19 cellular contexts compared by ENCODE assay signal in genomic region chr1:236259043-236259442, GRCh38. TPM values are rescaled to one million over a fixed set of nuclear protein-coding genes. Genes with fewer than 3 reads are reported as not detected.
DNase-seq lines count a peak whose midpoint lies in the region; ATAC-seq, FAIRE-seq and TF ChIP-seq lines count a peak whose summit lies in the region.
"Had no signal": no experiment of that assay in that cellular context is flagged by ENCODE, and none has a peak within 500 bp of the region (broad histone marks: within the 10 kb centered on the region; RNA-seq: fewer than 3 reads in every experiment).

No MANE protein-coding gene starts in this region.

- H3K4me3 Mint-ChIP-seq in CD4-positive, alpha-beta T cell, result no peak overlapping the region
- H3K4me3 Mint-ChIP-seq in naive thymus-derived CD8-positive, alpha-beta T cell, result peak overlapping the region in 7 of 10 donors; percentile 3 to 57 (median 40)
- H3K4me3 Mint-ChIP-seq: B cell; CD8-positive, alpha-beta T cell had no signal

- H3K27ac Mint-ChIP-seq in CD4-positive, alpha-beta T cell, result no peak overlapping the region
- H3K27ac Mint-ChIP-seq in naive thymus-derived CD8-positive, alpha-beta T cell, result peak overlapping the region in 8 of 10 donors; percentile 2 to 21 (median 8)
- H3K27ac Mint-ChIP-seq: B cell; CD8-positive, alpha-beta T cell had no signal

- intact Hi-C loops in CD4-positive, alpha-beta T cell (cut with DNase I, micrococcal nuclease), result no loop called here

- no peaks in the 10 kb centered on the region for H3K27me3 ChIP-seq in CD4-positive, alpha-beta T cell (ENCODE audit: control insufficient read depth, insufficient read depth, low read length)
- H3K27me3 ChIP-seq: BLaER1 had no signal

- FAIRE-seq in D721Med (lab: Jason Lieb, UNC), result peak; percentile 75
- FAIRE-seq: H1 had no signal

- POLR2A ChIA-PET in CD4-positive, alpha-beta T cell (lab: Charles Lee), result interaction anchor here (1.2 kb wide), 2 partner anchors 22 to 25 kb away, joined by 3 read pairs; no protein-coding TSS in a partner anchor
- POLR2A ChIA-PET in naive thymus-derived CD8-positive, alpha-beta T cell (lab: Charles Lee), result interaction anchor here (1.2 kb wide), 1 partner anchor 22 kb away, joined by 4 read pairs; the partner anchor contains the start of gene ERO1B

- peaks cover 87% of the 10 kb centered on the region for H3K36me3 Mint-ChIP-seq in CD4-positive, alpha-beta T cell (ENCODE audit: low read depth)
- peaks cover 35 to 60% (median 50%) of the 10 kb centered on the region in 3 donors for H3K36me3 Mint-ChIP-seq in naive thymus-derived CD8-positive, alpha-beta T cell

- H3K4me1 Mint-ChIP-seq in CD4-positive, alpha-beta T cell (ENCODE audit: low read depth), result peaks cover 38% of the 10 kb centered on the region
- peaks cover 9 to 30% (median 23%) of the 10 kb centered on the region in 4 donors for H3K4me1 Mint-ChIP-seq in naive thymus-derived CD8-positive, alpha-beta T cell
- H3K4me1 Mint-ChIP-seq: B cell had no signal

- peak; percentile 34 for ATAC-seq in CD4-positive, alpha-beta T cell (ENCODE audit: poor library complexity)
- ATAC-seq in naive thymus-derived CD8-positive, alpha-beta T cell, result peak; percentile 62 to 71
- no peak for ATAC-seq in GM19467 (IDR thresholded peaks at IDR 0.05; ENCODE audit: unreplicated experiment)
- ATAC-seq: CD8-positive, alpha-beta T cell had no signal

- H3K9me3 Mint-ChIP-seq in CD4-positive, alpha-beta T cell, result peaks cover 18% of the 10 kb centered on the region
- peaks cover 10 to 46% (median 29%) of the 10 kb centered on the region in 9 donors for H3K9me3 Mint-ChIP-seq in naive thymus-derived CD8-positive, alpha-beta T cell

- H3K27ac ChIP-seq in CD4-positive, alpha-beta T cell (ENCODE audit: low read depth, low read length), result no peak overlapping the region
- H3K27ac ChIP-seq: BLaER1, C4-2B, GM23248 had no signal

- CTCF ChIA-PET in CD4-positive, alpha-beta T cell (lab: Charles Lee), result interaction anchor here (0.7 kb wide), 1 partner anchor 25 kb away, joined by 3 read pairs; no protein-coding TSS in a partner anchor

- no peak overlapping the region for H3K4me3 ChIP-seq in Jurkat, Clone E6-1 (ENCODE audit: low read length)
- H3K4me3 ChIP-seq: BLaER1, GM23248 had no signal

- peaks cover 19% of the 10 kb centered on the region for H3K9me3 ChIP-seq in CD4-positive, alpha-beta T cell (ENCODE audit: control insufficient read depth, low read length)

- no peak for DNase-seq in CD4-positive, alpha-beta T cell
- DNase-seq in D721Med (ENCODE audit: insufficient read length, low spot score) (no peak), midbrain (lab: John Stamatoyannopoulos, UW) (no peak), Ammon's horn (ENCODE audit: low spot score) (no peak)
- DNase-seq in Jurkat, Clone E6-1 (ENCODE audit: low read depth, low spot score), result peak; percentile 71
- DNase-seq in naive thymus-derived CD8-positive, alpha-beta T cell, result peak in 3 of 10 donors; percentile 47 to 62 (median 60)
- DNase-seq: Caco-2; CD8-positive, alpha-beta T cell; DMS 273 treated with DMSO at 0.1 percent for 48 hours; DMS79; GF-D8; GM23248; H7; HCEC 1CT had no signal

- TF ChIP-seq CTCF in CD4-positive, alpha-beta T cell (IDR thresholded peaks at IDR 0.05), result no peak
- no peak for TF ChIP-seq CTCF in D721Med (IDR thresholded peaks at IDR 0.05; ENCODE audit: insufficient read depth, missing control alignments)

- H3K27me3 Mint-ChIP-seq in CD4-positive, alpha-beta T cell, result no peaks in the 10 kb centered on the region
- H3K27me3 Mint-ChIP-seq in naive thymus-derived CD8-positive, alpha-beta T cell, result no peaks in the 10 kb centered on the region
- H3K27me3 Mint-ChIP-seq: B cell had no signal

RNA-seq across cellular contexts. Expression of gene ERO1B, which starts 22.7 kb away (rescaled TPM):
- total RNA-seq in CD4-positive, alpha-beta T cell, result 10 to 100 TPM; 15.2 to 16.5 TPM
- 4.1 TPM for polyA plus RNA-seq in Jurkat, Clone E6-1 (2012; ENCODE audit: insufficient read depth, insufficient read length)
- total RNA-seq in naive thymus-derived CD8-positive, alpha-beta T cell, result 10 to 100 TPM; 21.2 to 25.3 TPM
- polyA plus RNA-seq in naive thymus-derived CD8-positive, alpha-beta T cell, result 1 to 10 TPM; 1.9 to 3.2 (median 2.3) TPM
